9 cellular contexts compared by ENCODE assay signal in genomic region chr11:124429599-124429998, GRCh38. TPM values are rescaled to one million over a fixed set of nuclear protein-coding genes. Genes with fewer than 3 reads are reported as not detected.
"Had no signal": no experiment of that assay in that cellular context is flagged by ENCODE, and none has a peak within 500 bp of the region (broad histone marks: within the 10 kb centered on the region; RNA-seq: fewer than 3 reads in every experiment).

No MANE protein-coding gene starts in this region.

- DNase-seq: IMR-90, KBM-7, KG1 had no signal

- ATAC-seq: HepG2 had no signal

- FAIRE-seq: HepG2, HTR-8/SVneo had no signal

- H3K27ac ChIP-seq: HL-60 had no signal

RNA-seq across cellular contexts. Expression of gene OR8B4, which starts 4.9 kb away (rescaled TPM):
- total RNA-seq: HepG2, HT-29, HT1080, IMR-90 had no signal
- polyA plus RNA-seq: HepG2, IgD-negative memory B cell, IMR-90 had no signal

RNA-seq across cellular contexts. Expression of gene OR8B8, which starts 15.9 kb away (rescaled TPM):
- total RNA-seq: HepG2, HT-29, HT1080, IMR-90 had no signal
- polyA plus RNA-seq: HepG2, IgD-negative memory B cell, IMR-90 had no signal

RNA-seq across cellular contexts. Expression of gene OR8B3, which starts 30.8 kb away (rescaled TPM):
- total RNA-seq: HepG2, HT-29, HT1080, IMR-90 had no signal
- polyA plus RNA-seq: HepG2, IgD-negative memory B cell, IMR-90 had no signal

RNA-seq across cellular contexts. Expression of gene OR8B2, which starts 45.3 kb away (rescaled TPM):
- total RNA-seq: HepG2, HT-29, HT1080, IMR-90 had no signal
- polyA plus RNA-seq: HepG2, IgD-negative memory B cell, IMR-90 had no signal
